8 cellular contexts compared by ENCODE assay signal in the genomic region with DNA sequence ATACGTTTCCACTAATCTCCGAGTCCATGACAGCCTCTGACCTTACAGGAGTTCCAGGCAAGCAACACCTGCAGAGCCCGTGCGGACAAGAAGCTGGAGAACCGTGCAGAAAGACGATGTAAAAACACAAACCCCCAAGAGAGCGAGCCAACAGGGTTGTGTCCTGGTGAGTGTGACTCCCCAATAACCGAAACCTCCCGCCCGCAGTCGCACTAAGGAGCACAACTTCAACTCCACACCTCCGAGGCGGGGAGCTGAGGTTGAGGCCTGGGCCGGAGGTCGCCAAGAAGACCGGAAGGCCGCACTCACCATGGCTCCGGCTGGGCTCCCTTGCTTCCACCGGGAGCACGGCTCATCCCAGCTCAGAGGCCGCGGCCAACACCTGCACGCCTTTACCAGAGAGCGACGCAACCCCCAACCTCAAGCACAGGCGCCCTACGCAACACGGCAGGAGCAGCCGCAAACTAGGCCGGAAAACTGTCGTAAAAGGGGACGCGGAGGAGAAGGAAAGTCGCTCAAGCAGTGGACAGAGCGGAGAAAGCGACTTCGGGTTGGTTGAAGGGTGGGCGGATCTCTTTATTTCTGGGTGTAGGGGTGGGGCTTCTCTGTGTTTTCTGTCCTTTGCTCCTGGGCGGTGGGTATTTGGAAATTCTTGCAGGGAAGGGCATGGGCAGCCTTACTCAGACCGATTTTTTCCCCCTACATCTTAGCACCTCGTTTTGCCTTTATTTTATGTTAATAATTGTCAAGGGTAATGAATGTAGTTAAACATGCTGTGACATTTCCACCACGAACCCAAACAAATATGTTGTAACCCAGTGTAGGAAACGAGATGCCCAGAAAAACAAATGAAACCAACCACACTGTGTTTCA. TPM values are rescaled to one million over a fixed set of nuclear protein-coding genes. Genes with fewer than 3 reads are reported as not detected.
DNase-seq lines count a peak whose midpoint lies in the region; ATAC-seq, FAIRE-seq and TF ChIP-seq lines count a peak whose summit lies in the region.

A gene (minus strand): TSS at position 446 of the 873 bp plus-strand sequence. CDS start 134 bp downstream, at position 312.

- H3K4me1 Mint-ChIP-seq in type B pancreatic cell (ENCODE audit: unreplicated experiment) = peaks cover 3% of the 10 kb centered on the region

- no peak for TF ChIP-seq CTCF in adrenal gland (IDR thresholded peaks at IDR 0.05)
- TF ChIP-seq CTCF in heart left ventricle (IDR thresholded peaks at IDR 0.05) = no peak
- no peak for TF ChIP-seq CTCF in type B pancreatic cell (conservative IDR thresholded peaks at IDR 0.05)

- no peaks in the 10 kb centered on the region for H3K9me3 Mint-ChIP-seq in type B pancreatic cell

- H3K4me3 ChIP-seq in adrenal gland = peak within 1 kb of the TSS; percentile 58 to 93 (median 77)
- peak within 1 kb of the TSS; percentile 38 to 94 (median 82) for H3K4me3 ChIP-seq in heart left ventricle

- peaks cover 4% of the 10 kb centered on the region for H3K36me3 Mint-ChIP-seq in type B pancreatic cell

- ATAC-seq in HG02852 (IDR thresholded peaks at IDR 0.05; ENCODE audit: unreplicated experiment) (peak; percentile 94), heart left ventricle (peak; percentile 98 to 99 (median 99))

- H3K4me3 Mint-ChIP-seq in type B pancreatic cell = peak within 1 kb of the TSS; percentile 95

- intact Hi-C loops in adrenal gland (cut with DNase I) = no loop called here
- intact Hi-C loops in heart left ventricle (cut with DNase I) = loop anchor here in 6 of 10 donors (2.0 to 10.0 kb wide), 5 partner anchors 75 to 387 kb away; a partner anchor contains a TSS

- H3K27ac Mint-ChIP-seq in type B pancreatic cell = peak within 1 kb of the TSS; percentile 90

- peak within 1 kb of the TSS; percentile 61 to 94 (median 90) for H3K27ac ChIP-seq in adrenal gland
- peak within 1 kb of the TSS; percentile 66 to 92 (median 84) for H3K27ac ChIP-seq in heart left ventricle

- H3K27me3 Mint-ChIP-seq in type B pancreatic cell = peaks cover 9% of the 10 kb centered on the region

- peak; percentile 90; the same call in 1 of the 2 replicates for TF ChIP-seq POLR2A in GM12892 (IDR thresholded peaks at IDR 0.05; ENCODE audit: low read depth, low read length)
- TF ChIP-seq POLR2A in adrenal gland (IDR thresholded peaks at IDR 0.05) = peak; percentile 41 to 94
- peak in 1 of 2 donors; percentile 79 for TF ChIP-seq POLR2A in heart left ventricle (IDR thresholded peaks at IDR 0.05)

- peaks cover 0 to 18% of the 10 kb centered on the region in 2 donors for H3K36me3 ChIP-seq in adrenal gland (replicated peaks in 1 of 2)
- peaks cover 0 to 35% (median 31%) of the 10 kb centered on the region in 9 donors for H3K36me3 ChIP-seq in heart left ventricle

- DNase-seq in GM12892 (ENCODE audit: insufficient read length) (peak; percentile 53), NCI-H146 (lab: John Stamatoyannopoulos, UW) (peak; percentile 100), T-helper 1 cell (peak; percentile 82 to 94 (median 89)), adrenal gland (peak; percentile 93 to 97 (median 96)), heart left ventricle (peak; percentile 91 to 95 (median 93)), pons (ENCODE audit: low spot score) (peak; percentile 97), type B pancreatic cell (ENCODE audit: extremely low spot score, unreplicated experiment) (peak; percentile 88)

- H3K27me3 ChIP-seq in adrenal gland (no peaks in the 10 kb centered on the region), heart left ventricle (no peaks in the 10 kb centered on the region)

- WGBS in adrenal gland, 4 donors = 0 to 1% (median 0%) methylated on average over 25 to 43 of the region's 43 CpGs
- WGBS in heart left ventricle, 4 donors = 0 to 1% (median 1%) methylated on average over 39 to 43 of the region's 43 CpGs

- peak; percentile 94 for FAIRE-seq in GM12892 (lab: Jason Lieb, UNC)

- peaks cover 0 to 42% of the 10 kb centered on the region in 2 donors for H3K4me1 ChIP-seq in adrenal gland (replicated peaks in 1 of 2)
- peaks cover 0 to 29% (median 17%) of the 10 kb centered on the region in 12 donors for H3K4me1 ChIP-seq in heart left ventricle

- H3K9me3 ChIP-seq in adrenal gland (replicated peaks in 1 of 3) (no peaks in the 10 kb centered on the region), heart left ventricle (no peaks in the 10 kb centered on the region)

RNA-seq across cellular contexts. Expression of the gene that starts here (rescaled TPM):
- 46.6 TPM for polyA plus RNA-seq in GM12892 (2012; ENCODE audit: missing spikeins)
- total RNA-seq in adrenal gland = 100 to 1,000 TPM in 1 of 8 donors, 10 to 100 TPM in 7; 29.4 to 119 (median 65.7) TPM
- 100 to 1,000 TPM in 1 of 3 donors, 10 to 100 TPM in 2; 57.6 to 101 (median 79.4) TPM for polyA plus RNA-seq in adrenal gland
- total RNA-seq in heart left ventricle = 100 to 1,000 TPM in 1 of 9 donors, 10 to 100 TPM in 8; 51.7 to 122 (median 85.6) TPM
- polyA plus RNA-seq in heart left ventricle = 100 to 1,000 TPM in 1 of 2 donors, 10 to 100 TPM in 1; 50.5 to 140 TPM
- 42.4 and 46.3 TPM in 2 replicates for total RNA-seq in type B pancreatic cell (ENCODE audit: low replicate concordance)

Comparison
In these comparisons a context has a peak if more than half of its experiments do, and no peak if none do; other contexts are left out.
1. Peak in every context shown above with its lines: DNase-seq, ATAC-seq, H3K4me3 ChIP-seq and H3K27ac ChIP-seq.
2. intact Hi-C loops: an anchor here in heart left ventricle (2.0 to 10.0 kb wide); none called in adrenal gland.